1 cellular context compared by ENCODE assay signal in the genomic region with DNA sequence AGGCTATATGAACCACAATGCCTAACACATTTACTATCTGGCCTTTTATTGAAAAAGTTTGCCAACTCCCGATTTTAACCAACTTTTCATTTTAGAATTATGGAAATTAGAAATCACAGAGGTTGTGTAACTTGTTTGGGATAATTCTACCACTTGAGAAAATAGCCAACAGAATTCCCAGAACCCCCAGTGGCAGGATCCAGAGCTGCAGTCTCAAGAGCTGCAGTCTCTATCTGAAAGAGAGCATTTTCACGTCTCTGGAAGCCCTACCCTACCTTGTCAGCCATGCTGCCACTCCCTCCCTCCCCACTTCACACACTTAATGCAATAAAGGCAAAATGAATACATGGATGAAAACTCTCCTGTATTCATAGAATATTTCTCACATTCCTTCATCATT.
TF ChIP-seq lines count a peak whose summit lies in the region.

No MANE protein-coding gene starts in this region.

TF ChIP-seq in K562, 482 proteins besides CTCF, POLR2A, EP300 and RAD21 (continued from another document):
- TF ChIP-seq, protein P1, sequence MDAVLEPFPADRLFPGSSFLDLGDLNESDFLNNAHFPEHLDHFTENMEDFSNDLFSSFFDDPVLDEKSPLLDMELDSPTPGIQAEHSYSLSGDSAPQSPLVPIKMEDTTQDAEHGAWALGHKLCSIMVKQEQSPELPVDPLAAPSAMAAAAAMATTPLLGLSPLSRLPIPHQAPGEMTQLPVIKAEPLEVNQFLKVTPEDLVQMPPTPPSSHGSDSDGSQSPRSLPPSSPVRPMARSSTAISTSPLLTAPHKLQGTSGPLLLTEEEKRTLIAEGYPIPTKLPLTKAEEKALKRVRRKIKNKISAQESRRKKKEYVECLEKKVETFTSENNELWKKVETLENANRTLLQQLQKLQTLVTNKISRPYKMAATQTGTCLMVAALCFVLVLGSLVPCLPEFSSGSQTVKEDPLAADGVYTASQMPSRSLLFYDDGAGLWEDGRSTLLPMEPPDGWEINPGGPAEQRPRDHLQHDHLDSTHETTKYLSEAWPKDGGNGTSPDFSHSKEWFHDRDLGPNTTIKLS (IDR thresholded peaks at IDR 0.05; ENCODE audit: borderline replicate concordance, low read depth), result no peak
- TF ChIP-seq LARP7 (IDR thresholded peaks at IDR 0.05), result no peak
- no peak for TF ChIP-seq YBX1 (IDR thresholded peaks at IDR 0.05)
- TF ChIP-seq ZNF75A (CRISPR knock-in tag; IDR thresholded peaks at IDR 0.05), result no peak
- TF ChIP-seq, protein P2, sequence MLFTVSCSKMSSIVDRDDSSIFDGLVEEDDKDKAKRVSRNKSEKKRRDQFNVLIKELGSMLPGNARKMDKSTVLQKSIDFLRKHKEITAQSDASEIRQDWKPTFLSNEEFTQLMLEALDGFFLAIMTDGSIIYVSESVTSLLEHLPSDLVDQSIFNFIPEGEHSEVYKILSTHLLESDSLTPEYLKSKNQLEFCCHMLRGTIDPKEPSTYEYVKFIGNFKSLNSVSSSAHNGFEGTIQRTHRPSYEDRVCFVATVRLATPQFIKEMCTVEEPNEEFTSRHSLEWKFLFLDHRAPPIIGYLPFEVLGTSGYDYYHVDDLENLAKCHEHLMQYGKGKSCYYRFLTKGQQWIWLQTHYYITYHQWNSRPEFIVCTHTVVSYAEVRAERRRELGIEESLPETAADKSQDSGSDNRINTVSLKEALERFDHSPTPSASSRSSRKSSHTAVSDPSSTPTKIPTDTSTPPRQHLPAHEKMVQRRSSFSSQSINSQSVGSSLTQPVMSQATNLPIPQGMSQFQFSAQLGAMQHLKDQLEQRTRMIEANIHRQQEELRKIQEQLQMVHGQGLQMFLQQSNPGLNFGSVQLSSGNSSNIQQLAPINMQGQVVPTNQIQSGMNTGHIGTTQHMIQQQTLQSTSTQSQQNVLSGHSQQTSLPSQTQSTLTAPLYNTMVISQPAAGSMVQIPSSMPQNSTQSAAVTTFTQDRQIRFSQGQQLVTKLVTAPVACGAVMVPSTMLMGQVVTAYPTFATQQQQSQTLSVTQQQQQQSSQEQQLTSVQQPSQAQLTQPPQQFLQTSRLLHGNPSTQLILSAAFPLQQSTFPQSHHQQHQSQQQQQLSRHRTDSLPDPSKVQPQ (CRISPR knock-in tag; IDR thresholded peaks at IDR 0.05; ENCODE audit: borderline replicate concordance), result no peak
- no peak for TF ChIP-seq NBN (IDR thresholded peaks at IDR 0.05; ENCODE audit: low read depth)
- TF ChIP-seq, protein P3, sequence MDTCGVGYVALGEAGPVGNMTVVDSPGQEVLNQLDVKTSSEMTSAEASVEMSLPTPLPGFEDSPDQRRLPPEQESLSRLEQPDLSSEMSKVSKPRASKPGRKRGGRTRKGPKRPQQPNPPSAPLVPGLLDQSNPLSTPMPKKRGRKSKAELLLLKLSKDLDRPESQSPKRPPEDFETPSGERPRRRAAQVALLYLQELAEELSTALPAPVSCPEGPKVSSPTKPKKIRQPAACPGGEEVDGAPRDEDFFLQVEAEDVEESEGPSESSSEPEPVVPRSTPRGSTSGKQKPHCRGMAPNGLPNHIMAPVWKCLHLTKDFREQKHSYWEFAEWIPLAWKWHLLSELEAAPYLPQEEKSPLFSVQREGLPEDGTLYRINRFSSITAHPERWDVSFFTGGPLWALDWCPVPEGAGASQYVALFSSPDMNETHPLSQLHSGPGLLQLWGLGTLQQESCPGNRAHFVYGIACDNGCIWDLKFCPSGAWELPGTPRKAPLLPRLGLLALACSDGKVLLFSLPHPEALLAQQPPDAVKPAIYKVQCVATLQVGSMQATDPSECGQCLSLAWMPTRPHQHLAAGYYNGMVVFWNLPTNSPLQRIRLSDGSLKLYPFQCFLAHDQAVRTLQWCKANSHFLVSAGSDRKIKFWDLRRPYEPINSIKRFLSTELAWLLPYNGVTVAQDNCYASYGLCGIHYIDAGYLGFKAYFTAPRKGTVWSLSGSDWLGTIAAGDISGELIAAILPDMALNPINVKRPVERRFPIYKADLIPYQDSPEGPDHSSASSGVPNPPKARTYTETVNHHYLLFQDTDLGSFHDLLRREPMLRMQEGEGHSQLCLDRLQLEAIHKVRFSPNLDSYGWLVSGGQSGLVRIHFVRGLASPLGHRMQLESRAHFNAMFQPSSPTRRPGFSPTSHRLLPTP (IDR thresholded peaks at IDR 0.05; ENCODE audit: borderline replicate concordance, extremely low read depth, insufficient read length), result no peak
- TF ChIP-seq, protein P4, sequence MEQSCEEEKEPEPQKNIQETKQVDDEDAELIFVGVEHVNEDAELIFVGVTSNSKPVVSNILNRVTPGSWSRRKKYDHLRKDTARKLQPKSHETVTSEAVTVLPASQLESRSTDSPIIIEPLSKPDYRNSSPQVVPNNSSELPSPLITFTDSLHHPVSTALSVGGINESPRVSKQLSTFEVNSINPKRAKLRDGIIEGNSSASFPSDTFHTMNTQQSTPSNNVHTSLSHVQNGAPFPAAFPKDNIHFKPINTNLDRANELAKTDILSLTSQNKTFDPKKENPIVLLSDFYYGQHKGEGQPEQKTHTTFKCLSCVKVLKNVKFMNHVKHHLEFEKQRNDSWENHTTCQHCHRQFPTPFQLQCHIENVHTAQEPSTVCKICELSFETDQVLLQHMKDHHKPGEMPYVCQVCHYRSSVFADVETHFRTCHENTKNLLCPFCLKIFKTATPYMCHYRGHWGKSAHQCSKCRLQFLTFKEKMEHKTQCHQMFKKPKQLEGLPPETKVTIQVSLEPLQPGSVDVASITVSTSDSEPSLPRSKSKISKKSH (CRISPR knock-in tag; IDR thresholded peaks at IDR 0.05), result no peak
- TF ChIP-seq, protein P5, sequence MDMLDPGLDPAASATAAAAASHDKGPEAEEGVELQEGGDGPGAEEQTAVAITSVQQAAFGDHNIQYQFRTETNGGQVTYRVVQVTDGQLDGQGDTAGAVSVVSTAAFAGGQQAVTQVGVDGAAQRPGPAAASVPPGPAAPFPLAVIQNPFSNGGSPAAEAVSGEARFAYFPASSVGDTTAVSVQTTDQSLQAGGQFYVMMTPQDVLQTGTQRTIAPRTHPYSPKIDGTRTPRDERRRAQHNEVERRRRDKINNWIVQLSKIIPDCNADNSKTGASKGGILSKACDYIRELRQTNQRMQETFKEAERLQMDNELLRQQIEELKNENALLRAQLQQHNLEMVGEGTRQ (CRISPR knock-in tag; IDR thresholded peaks at IDR 0.05), result no peak
- no peak for TF ChIP-seq SMAD1 (IDR thresholded peaks at IDR 0.05; ENCODE audit: low read depth, low read length, partially characterized antibody)
- TF ChIP-seq ZFPM2 (CRISPR knock-in tag; IDR thresholded peaks at IDR 0.05), result no peak
- no peak for TF ChIP-seq EP400 (IDR thresholded peaks at IDR 0.05)
- TF ChIP-seq CBX3 (IDR thresholded peaks at IDR 0.05; ENCODE audit: borderline replicate concordance in 1 of 2, low read length in 2 of 2), result no peak
